ENCODE assay signal across 22 cellular contexts in genomic region chr1:85479491-85479890, GRCh38. TPM values are rescaled to one million over a fixed set of nuclear protein-coding genes. Genes with fewer than 3 reads are reported as not detected.
A peak's percentile ranks its signal among the peaks of the same experiment; 100 is the strongest.
DNase-seq lines count a peak whose midpoint lies in the region; ATAC-seq, FAIRE-seq and TF ChIP-seq lines count a peak whose summit lies in the region.
"Had no signal": no experiment of that assay in that cellular context is flagged by ENCODE, and none has a peak within 500 bp of the region (broad histone marks: within the 10 kb centered on the region; RNA-seq: fewer than 3 reads in every experiment).

No MANE protein-coding gene starts in this region.

- peaks cover 18% of the 10 kb centered on the region for H3K4me1 Mint-ChIP-seq in osteocyte (ENCODE audit: unreplicated experiment)
- H3K4me1 Mint-ChIP-seq: CD4-positive, alpha-beta memory T cell had no signal

- no peak overlapping the region for H3K4me3 Mint-ChIP-seq in osteocyte (ENCODE audit: unreplicated experiment)
- H3K4me3 Mint-ChIP-seq: CD4-positive, alpha-beta memory T cell had no signal

- H3F3A ChIP-seq in SK-N-SH (replicated peaks; ENCODE audit: insufficient read depth): no peaks in the 10 kb centered on the region

- TF ChIP-seq POLR2A in K562 (conservative IDR thresholded peaks at IDR 0.05): no peak

- no peak overlapping the region for H3K4me2 ChIP-seq in SK-N-SH
- no peak overlapping the region for H3K4me2 ChIP-seq in K562 (ENCODE audit: insufficient read depth, low read length)

- DNase-seq in SK-N-SH (peak; percentile 52), K562 (ENCODE audit: extremely low read depth in 1 of 4, low spot score in 3 of 4) (no peak), fibroblast of gingiva (ENCODE audit: low read depth) (peak; percentile 9), osteocyte (ENCODE audit: extremely low spot score, unreplicated experiment) (no peak), head of caudate nucleus (no peak)
- DNase-seq: C1 segment of cervical spinal cord; Calu3; CD4-positive, alpha-beta memory T cell; COR-L47; DMS53; DMS79 treated with DMSO at 0.1 percent for 48 hours; GF-D8; H7; HCEC 1CT had no signal

- H3K27me3 ChIP-seq in SK-N-SH (ENCODE audit: insufficient read depth) (no peaks in the 10 kb centered on the region), K562 (ENCODE audit: control insufficient read depth in 2 of 2, insufficient read depth in 2 of 2, low read length in 2 of 2) (peaks cover 0 to 2% of the 10 kb centered on the region in 2 experiments; a peak in 1 of 5 replicates)

- no peaks in the 10 kb centered on the region for H3K9me3 ChIP-seq in SK-N-SH
- H3K9me3 ChIP-seq in K562 (replicated peaks; ENCODE audit: control insufficient read depth, insufficient read depth, low read depth, low read length): no peaks in the 10 kb centered on the region

- H3K27me3 Mint-ChIP-seq in osteocyte (ENCODE audit: unreplicated experiment): no peaks in the 10 kb centered on the region

- H3K9me3 Mint-ChIP-seq in osteocyte (ENCODE audit: unreplicated experiment): no peaks in the 10 kb centered on the region

- H2AFZ ChIP-seq in SK-N-SH (ENCODE audit: low read depth): no peak overlapping the region
- no peak overlapping the region for H2AFZ ChIP-seq in K562 (ENCODE audit: low read depth, low read length)

- TF ChIP-seq RAD21 in SK-N-SH (IDR thresholded peaks at IDR 0.05; ENCODE audit: low read length) (no peak), K562 (CRISPR knock-in tag; conservative IDR thresholded peaks at IDR 0.05 in 1 of 2, IDR thresholded peaks at IDR 0.05 in 1 of 2) (no peak)

- TF ChIP-seq EP300 in SK-N-SH (IDR thresholded peaks at IDR 0.05; ENCODE audit: borderline replicate concordance in 1 of 2, low read depth in 1 of 2, low read length in 1 of 2): no peak
- no peak for TF ChIP-seq EP300 in K562 (IDR thresholded peaks at IDR 0.05; ENCODE audit: low read length)

- CTCF ChIA-PET in SK-N-SH (lab: Yijun Ruan, JAX): interaction anchor here (0.9 kb wide), 1 partner anchor 10 kb away, joined by 3 read pairs; no protein-coding TSS in a partner anchor
- CTCF ChIA-PET in K562 (lab: Yijun Ruan, JAX; ENCODE audit: low intra/inter-chr PET ratio): no interaction called here

- in situ Hi-C loops in K562 (cut with MboI): no loop called here

- no peaks in the 10 kb centered on the region for H3K9me2 ChIP-seq in SK-N-SH

- H3K36me3 ChIP-seq in SK-N-SH (replicated peaks in 1 of 2; ENCODE audit: control insufficient read depth in 1 of 2, insufficient read depth in 2 of 2, low read length in 1 of 2) (peaks cover 7 to 13% of the 10 kb centered on the region in 2 experiments), K562 (ENCODE audit: control insufficient read depth, insufficient read depth, low read length) (no peaks in the 10 kb centered on the region)

- intact Hi-C loops in K562 (cut with micrococcal nuclease): no loop called here
- intact Hi-C loops in head of caudate nucleus (cut with DNase I): no loop called here

- H3K36me3 Mint-ChIP-seq in osteocyte (ENCODE audit: unreplicated experiment): peaks cover 8% of the 10 kb centered on the region
- H3K36me3 Mint-ChIP-seq: CD4-positive, alpha-beta memory T cell had no signal

- POLR2A ChIA-PET in SK-N-SH (lab: Yijun Ruan, JAX) (no interaction called here), K562 (lab: Yijun Ruan, JAX) (no interaction called here)

- H4K20me1 ChIP-seq in SK-N-SH (ENCODE audit: insufficient read depth) (no peaks in the 10 kb centered on the region), K562 (replicated peaks; ENCODE audit: control insufficient read depth, insufficient read depth, low read length) (no peaks in the 10 kb centered on the region)

- WGBS in SK-N-SH (ENCODE audit: low lambda C conversion rate): 8% methylated on average over 1 of the region's 1 CpG
- WGBS in K562 (ENCODE audit: insufficient coverage, low coverage, missing lambda C conversion rate): 0% methylated on average over 1 of the region's 1 CpG

- no peak for TF ChIP-seq CTCF in SK-N-SH (IDR thresholded peaks at IDR 0.05)
- TF ChIP-seq CTCF in K562 (IDR thresholded peaks at IDR 0.05 in 2 of 3, conservative IDR thresholded peaks at IDR 0.05 in 1 of 3; ENCODE audit: insufficient read depth in 2 of 3, low read depth in 1 of 3, low read length in 3 of 3): no peak
- no peak for TF ChIP-seq CTCF in osteocyte (IDR thresholded peaks at IDR 0.05)

- peak overlapping the region in 1 of 2 experiments; percentile 56; a peak in 1 of 4 replicates for H3K27ac ChIP-seq in SK-N-SH (ENCODE audit: low read depth in 2 of 2, low read length in 1 of 2)
- H3K27ac ChIP-seq in K562 (ENCODE audit: extremely low read depth, low read depth, low read length): no peak overlapping the region
- H3K27ac ChIP-seq: 22Rv1 had no signal

- BruUV-seq in K562 (replicated peaks; lab: Mats Ljungman, UMichigan): no TSS peak

- H3K79me2 ChIP-seq in SK-N-SH (ENCODE audit: insufficient read depth) (peaks cover 26% of the 10 kb centered on the region; the same call in 1 of the 2 replicates), K562 (ENCODE audit: control insufficient read depth, insufficient read depth, low read length) (no peaks in the 10 kb centered on the region)

- H3K4me3 ChIP-seq in SK-N-SH (ENCODE audit: low read depth in 2 of 2, low read length in 1 of 2): no peak overlapping the region
- H3K4me3 ChIP-seq in K562: no peak overlapping the region

- peak overlapping the region; percentile 41 for H3K27ac Mint-ChIP-seq in osteocyte (ENCODE audit: unreplicated experiment)
- H3K27ac Mint-ChIP-seq: CD4-positive, alpha-beta memory T cell had no signal

- H3K9me1 ChIP-seq in K562 (ENCODE audit: control insufficient read depth, insufficient read depth, low read length): no peaks in the 10 kb centered on the region

- ATAC-seq in SK-N-SH treated with all-trans-retinoic acid at 6 μM for 48 hours (no peak; the same call in 1 of the 3 replicates), K562 (no peak), HG02610 (IDR thresholded peaks at IDR 0.05; ENCODE audit: unreplicated experiment) (no peak), HG02571 (IDR thresholded peaks at IDR 0.05; ENCODE audit: unreplicated experiment) (no peak)

- H3K4me1 ChIP-seq in SK-N-SH (ENCODE audit: control insufficient read depth in 1 of 2, insufficient read depth in 2 of 2, low read depth in 1 of 2, low read length in 1 of 2) (peaks cover 0 to 4% of the 10 kb centered on the region in 2 experiments; a peak in 1 of 4 replicates), K562 (replicated peaks in 1 of 2; ENCODE audit: control insufficient read depth in 2 of 2, insufficient read depth in 2 of 2, low read length in 2 of 2) (no peaks in the 10 kb centered on the region)

- H3K9ac ChIP-seq in SK-N-SH (no peak overlapping the region), K562 (ENCODE audit: insufficient read depth in 1 of 2, low read depth in 2 of 2, low read length in 2 of 2) (no peak overlapping the region)

- peak; percentile 40 for FAIRE-seq in K562 (lab: Jason Lieb, UNC)
- FAIRE-seq: A204.1, GM12891, GM18507, H1 had no signal

TF ChIP-seq in SK-N-SH, 30 proteins besides CTCF, POLR2A, EP300 and RAD21 (continues in another document):
- no peak for TF ChIP-seq JUND (IDR thresholded peaks at IDR 0.05)

TF ChIP-seq in SK-N-SH treated with all-trans-retinoic acid at 6 μM for 48 hours, 23 proteins besides CTCF, POLR2A, EP300 and RAD21 (continues in another document):
- no peak for TF ChIP-seq TOX (CRISPR knock-in tag; IDR thresholded peaks at IDR 0.05; ENCODE audit: borderline replicate concordance)
- no peak for TF ChIP-seq ZC3H10 (CRISPR knock-in tag; IDR thresholded peaks at IDR 0.05)

TF ChIP-seq in K562, 482 proteins besides CTCF, POLR2A, EP300 and RAD21 (continues in another document):
- TF ChIP-seq NR4A1 (CRISPR knock-in tag; IDR thresholded peaks at IDR 0.05): no peak
- TF ChIP-seq NR4A1 (tag; IDR thresholded peaks at IDR 0.05): no peak
- no peak for TF ChIP-seq MLLT1 (IDR thresholded peaks at IDR 0.05)
- TF ChIP-seq DMBX1 (CRISPR knock-in tag; IDR thresholded peaks at IDR 0.05; ENCODE audit: borderline replicate concordance): no peak
- TF ChIP-seq ILK (tag; IDR thresholded peaks at IDR 0.05; ENCODE audit: borderline replicate concordance, low read depth): no peak
- no peak for TF ChIP-seq ZNF124 (CRISPR knock-in tag; IDR thresholded peaks at IDR 0.05)
- TF ChIP-seq MECOM (CRISPR knock-in tag; IDR thresholded peaks at IDR 0.05): no peak

RNA-seq across cellular contexts. Expression of gene DDAH1, which starts 14.5 kb away (rescaled TPM):
- polyA plus RNA-seq in SK-N-SH (2012; rRNA removed): 64.3 and 80.2 TPM in 2 replicates
- polyA plus RNA-seq in SK-N-SH (2012; cell fraction: cytosol; rRNA removed): 71.3 and 82.7 TPM in 2 replicates
- polyA plus RNA-seq in SK-N-SH (2012; cell fraction: nucleus; rRNA removed): 37.6 and 47.8 TPM in 2 replicates
- 0.09 and 0.16 TPM in 2 replicates for total RNA-seq in K562 (2011; cell fraction: chromatin; rRNA removed; ENCODE audit: low replicate concordance)
- total RNA-seq in K562 (2011; cell fraction: nucleolus; rRNA removed): 0.13 and 0.17 TPM in 2 replicates
- total RNA-seq in K562 (2011; cell fraction: nucleoplasm; rRNA removed): 0.15 TPM in 2 replicates
- 0.08 and 0.18 TPM in 2 replicates for total RNA-seq in K562 (2014; rRNA removed)
- total RNA-seq in K562 (2014; rRNA removed; fragmentation: Illumina TruSeq; extraction: Trizol): 0.06 and 0.11 TPM in 2 replicates
- 0.04 and 0.07 TPM in 2 replicates for total RNA-seq in K562 (2015; rRNA removed; fragmentation: Illumina TruSeq; extraction: Trizol)
- 0.24 and 0.27 TPM in 2 replicates for total RNA-seq in K562 (2021)
- polyA plus RNA-seq in K562 (2011; rRNA removed): 0.13 and 0.19 TPM in 2 replicates
- 0.04 TPM in 2 replicates for polyA plus RNA-seq in K562 (2011; cell fraction: cytosol; rRNA removed)
- 0.14 TPM in 1 of 2 replicates, not detected in the other for polyA plus RNA-seq in K562 (2011; cell fraction: nucleus; rRNA removed)
- polyA plus RNA-seq in K562 (2012): 0.04 and 0.07 TPM in 2 replicates
- 0.08 and 0.10 TPM in 2 replicates for polyA plus RNA-seq in K562 (2014; fragmentation: Illumina TruSeq; extraction: Trizol)
- under 1 TPM; 0.04 to 0.10 TPM for polyA plus RNA-seq in K562 (2014; fragmentation: Nextera tagmentation; extraction: Ambion mirVana)
- 0.08 TPM in 1 of 2 replicates, not detected in the other for polyA plus RNA-seq in K562 (2014; rRNA removed)
- polyA minus RNA-seq in K562 (2011; rRNA and poly(A)+ RNA removed): 0.11 and 0.12 TPM in 2 replicates
- polyA minus RNA-seq in K562 (2011; cell fraction: cytosol; rRNA and poly(A)+ RNA removed): not detected in 2 replicates
- polyA minus RNA-seq in K562 (2011; cell fraction: nucleus; rRNA and poly(A)+ RNA removed): 0.11 TPM in 1 of 2 replicates, not detected in the other
- 40.8 and 46.8 TPM in 2 replicates for total RNA-seq in osteocyte
- total RNA-seq: CD4-positive, alpha-beta memory T cell had no signal
- polyA plus RNA-seq: CD4-positive, alpha-beta memory T cell had no signal

Comparison
In these comparisons a context has a peak if more than half of its experiments do, and no peak if none do; other contexts are left out.
1. DNase-seq: peak in SK-N-SH (single experiment) and fibroblast of gingiva (single experiment); none in K562 (0 of 4), osteocyte (single experiment) and head of caudate nucleus (0 of 42).
2. RNA of gene DDAH1, which starts 14.5 kb away (total RNA-seq): 40.8 to 46.8 TPM in osteocyte; 0.04 to 0.27 TPM in K562; every median in the first group is over 10 times any median in the second.